In genomic region chr13:44605275-44605674, GRCh38 we compare ENCODE assay signal across 25 cellular contexts.
"Had no signal": no experiment of that assay in that cellular context is flagged by ENCODE, and none has a peak within 500 bp of the region (broad histone marks: within the 10 kb centered on the region; RNA-seq: fewer than 3 reads in every experiment).

No MANE protein-coding gene starts in this region.

- H3K27me3 ChIP-seq: ascending aorta, brain microvascular endothelial cell, dorsolateral prefrontal cortex, esophagus muscularis mucosa, gastroesophageal sphincter, pancreas, right atrium auricular region, tibial artery had no signal

- H3K4me3 ChIP-seq: ascending aorta, dorsolateral prefrontal cortex, esophagus muscularis mucosa, gastroesophageal sphincter, pancreas, psoas muscle, right atrium auricular region, tibial artery had no signal

- H3K9me3 ChIP-seq: pancreas, psoas muscle, right atrium auricular region had no signal

- H3K4me1 ChIP-seq: ascending aorta, esophagus muscularis mucosa, gastroesophageal sphincter, pancreas, psoas muscle, right atrium auricular region had no signal

- DNase-seq: activated CD4-positive, alpha-beta T cell treated with anti-CD3 and anti-CD28 coated beads for 1 hour; activated CD4-positive, alpha-beta T cell treated with anti-CD3 and anti-CD28 coated beads, Interleukin-2, amount 50 U/mL, for 1 hour; activated CD8-positive, alpha-beta T cell treated with anti-CD3 and anti-CD28 coated beads, Interleukin-2, amount 10 ng/mL, durations not matched to agents 7 days and 5 days; activated gamma-delta T cell; activated naive CD4-positive, alpha-beta T cell treated with anti-CD3 and anti-CD28 coated beads, Interleukin-2, amount 50 U/mL, for 16 hours; brain microvascular endothelial cell; central memory CD4-positive, alpha-beta T cell; dorsolateral prefrontal cortex; effector memory CD8-positive, alpha-beta T cell; head of caudate nucleus; hypothalamus; mesenchymal stem cell; nephron progenitor cell; pancreas; psoas muscle; stimulated activated CD4-positive, alpha-beta T cell treated with anti-CD3 and anti-CD28 coated beads, Interleukin-12 subunit alpha, Interleukin-12 subunit beta, amount 100 ng/mL, for 4 hours; stimulated activated CD4-positive, alpha-beta T cell treated with anti-CD3 and anti-CD28 coated beads, Interleukin-4, amount 100 ng/mL, for 4 hours; substantia nigra; T-cell; tibial artery had no signal

- ATAC-seq: activated CD8-positive, alpha-beta T cell treated with anti-CD3 and anti-CD28 coated beads, Interleukin-2, amount 10 ng/mL, durations not matched to agents 7 days and 5 days; effector memory CD8-positive, alpha-beta T cell; gastroesophageal sphincter; pancreas; psoas muscle; T-cell had no signal

- H3K27ac ChIP-seq: ascending aorta, brain microvascular endothelial cell, dorsolateral prefrontal cortex, esophagus muscularis mucosa, gastroesophageal sphincter, pancreas, psoas muscle, right atrium auricular region, tibial artery, VCaP had no signal

- H3K36me3 ChIP-seq: ascending aorta, brain microvascular endothelial cell, esophagus muscularis mucosa, gastroesophageal sphincter, pancreas, right atrium auricular region, tibial artery had no signal
